In genomic region chr6:147468634-147469033, GRCh38 we compare ENCODE assay signal across 17 cellular contexts.
"Had no signal": no experiment of that assay in that cellular context is flagged by ENCODE, and none has a peak within 500 bp of the region (broad histone marks: within the 10 kb centered on the region; RNA-seq: fewer than 3 reads in every experiment).

No MANE protein-coding gene starts in this region.

- ATAC-seq: activated CD8-positive, alpha-beta memory T cell treated with anti-CD3 and anti-CD28 coated beads, Interleukin-2, amount 10 ng/mL, durations not matched to agents 7 days and 5 days; pancreas had no signal

- H3K4me1 Mint-ChIP-seq: activated CD8-positive, alpha-beta memory T cell treated with anti-CD3 and anti-CD28 coated beads, Interleukin-2, amount 10 ng/mL, durations not matched to agents 7 days and 5 days; activated naive CD4-positive, alpha-beta T cell treated with anti-CD3 and anti-CD28 coated beads, Interleukin-2, amount 50 U/mL, for 24 hours; neural crest cell had no signal

- H3K36me3 ChIP-seq: esophagus squamous epithelium, left ventricle myocardium inferior, pancreas had no signal

- H3K4me1 ChIP-seq: esophagus squamous epithelium, left ventricle myocardium inferior, pancreas had no signal

- H3K4me3 ChIP-seq: esophagus squamous epithelium, left ventricle myocardium inferior, pancreas had no signal

- H3K9me3 Mint-ChIP-seq: T-helper 2 cell treated with Interferon-gamma antibody and Interleukin-4, amounts not matched to agents 5 μg/mL and 100 μg/mL, for 36 hours had no signal

- H3K27me3 ChIP-seq: esophagus squamous epithelium, pancreas had no signal

- H3K27ac Mint-ChIP-seq: activated CD8-positive, alpha-beta memory T cell treated with anti-CD3 and anti-CD28 coated beads, Interleukin-2, amount 10 ng/mL, durations not matched to agents 7 days and 5 days; activated naive CD4-positive, alpha-beta T cell treated with anti-CD3 and anti-CD28 coated beads, Interleukin-2, amount 50 U/mL, for 24 hours; activated T-cell treated with anti-CD3 and anti-CD28 coated beads, Interleukin-2, amount 50 U/mL, for 24 hours; brain; T-helper 2 cell treated with Interferon-gamma antibody and Interleukin-4, amounts not matched to agents 5 μg/mL and 100 μg/mL, for 36 hours had no signal

- H3K27ac ChIP-seq: esophagus squamous epithelium, left ventricle myocardium inferior, pancreas had no signal

- H3K4me3 Mint-ChIP-seq: activated CD8-positive, alpha-beta memory T cell treated with anti-CD3 and anti-CD28 coated beads, Interleukin-2, amount 10 ng/mL, durations not matched to agents 7 days and 5 days; activated naive CD4-positive, alpha-beta T cell treated with anti-CD3 and anti-CD28 coated beads, Interleukin-2, amount 50 U/mL, for 24 hours; activated T-cell treated with anti-CD3 and anti-CD28 coated beads, Interleukin-2, amount 50 U/mL, for 24 hours; brain; neural crest cell; T-helper 2 cell treated with Interferon-gamma antibody and Interleukin-4, amounts not matched to agents 5 μg/mL and 100 μg/mL, for 36 hours had no signal

- H3K9me3 ChIP-seq: pancreas had no signal

- H3K36me3 Mint-ChIP-seq: activated CD8-positive, alpha-beta memory T cell treated with anti-CD3 and anti-CD28 coated beads, Interleukin-2, amount 10 ng/mL, durations not matched to agents 7 days and 5 days; activated naive CD4-positive, alpha-beta T cell treated with anti-CD3 and anti-CD28 coated beads, Interleukin-2, amount 50 U/mL, for 24 hours; brain had no signal

- DNase-seq: activated CD4-positive, alpha-beta T cell treated with anti-CD3 and anti-CD28 coated beads for 1 hour; activated CD4-positive, alpha-beta T cell treated with anti-CD3 and anti-CD28 coated beads, Interleukin-2, amount 50 U/mL, for 48 hours; activated CD8-positive, alpha-beta memory T cell treated with anti-CD3 and anti-CD28 coated beads, Interleukin-2, amount 10 ng/mL, durations not matched to agents 7 days and 5 days; activated effector memory CD4-positive, alpha-beta T cell treated with Interleukin-2 at 50 U/mL for 16 hours; activated T-cell treated with anti-CD3 and anti-CD28 coated beads, Interleukin-2, amount 50 U/mL, for 24 hours; amygdala; cerebellar nuclear complex; esophagus squamous epithelium; foreskin fibroblast; head of caudate nucleus; islet precursor cell; left ventricle myocardium inferior; pancreas had no signal
